In genomic region chr20:2405693-2406065, GRCh38 we compare ENCODE assay signal across 32 cellular contexts. TPM values are rescaled to one million over a fixed set of nuclear protein-coding genes. Genes with fewer than 3 reads are reported as not detected.
"Had no signal": no experiment of that assay in that cellular context is flagged by ENCODE, and none has a peak within 500 bp of the region (broad histone marks: within the 10 kb centered on the region; RNA-seq: fewer than 3 reads in every experiment).

No MANE protein-coding gene starts in this region.

- H3K9me3 ChIP-seq: uterus had no signal

- H3K36me3 ChIP-seq: left ventricle myocardium inferior, right atrium auricular region, right lobe of liver, tibial nerve, uterus had no signal

- H3K4me1 ChIP-seq: left ventricle myocardium inferior, parathyroid adenoma, right atrium auricular region, right lobe of liver, tibial nerve, uterus had no signal

- H3K27ac ChIP-seq: left ventricle myocardium inferior, parathyroid adenoma, right atrium auricular region, right lobe of liver, tibial nerve, uterus had no signal

- ATAC-seq: natural killer cell; right lobe of liver; stimulated activated memory B cell treated with anti-CD40 and anti-IgM and Interleukin-4, amounts not matched to agents 10 μg/mL and 1 μg/mL and 100 μg/mL, for 72 hours; stimulated activated naive CD8-positive, alpha-beta T cell treated with anti-CD3 and anti-CD28 coated beads, Interleukin-15, amount 100 ng/mL, for 72 hours had no signal

- DNase-seq: islet precursor cell; left ventricle myocardium inferior; mesendoderm; naive B cell; natural killer cell; nephron progenitor cell; nucleus accumbens; right lobe of liver; stimulated activated CD4-positive, alpha-beta T cell treated with anti-CD3 and anti-CD28 coated beads, Interleukin-1b, Interleukin-23, amount 100 ng/mL, for 48 hours; stimulated activated CD4-positive, alpha-beta T cell treated with anti-CD3 and anti-CD28 coated beads, Interleukin-2, amount 100 ng/mL, for 48 hours; stimulated activated CD4-positive, alpha-beta T cell treated with anti-CD3 and anti-CD28 coated beads, Interleukin-4, amount 100 ng/mL, for 4 hours; stimulated activated CD8-positive, alpha-beta memory T cell treated with anti-CD3 and anti-CD28 coated beads, Interleukin-4, amount 100 ng/mL, for 48 hours; stimulated activated naive CD4-positive, alpha-beta T cell treated with Interleukin-2 at 50 U/mL for 16 hours; stimulated activated naive CD8-positive, alpha-beta T cell treated with anti-CD3 and anti-CD28 coated beads, Interleukin-15, amount 100 ng/mL, for 72 hours; substantia nigra; uterus had no signal

- H3K27me3 ChIP-seq: right atrium auricular region, right lobe of liver, tibial nerve, uterus had no signal

- H3K4me3 ChIP-seq: left ventricle myocardium inferior, lung, right atrium auricular region, right lobe of liver, smooth muscle cell, tibial nerve, uterus had no signal

RNA-seq across cellular contexts. Expression of gene TGM6, which starts 25.0 kb away (rescaled TPM):
- total RNA-seq: kidney epithelial cell, left ventricle myocardium inferior, lung, mesothelial cell of epicardium, mononuclear cell, natural killer cell, osteoblast, progenitor cell of endocrine pancreas, pulmonary artery endothelial cell, renal cortical epithelial cell, right atrium auricular region, right lobe of liver, skeletal muscle tissue, smooth muscle cell, temporal lobe, tibial nerve, ureter, uterus had no signal
